In the genomic region with DNA sequence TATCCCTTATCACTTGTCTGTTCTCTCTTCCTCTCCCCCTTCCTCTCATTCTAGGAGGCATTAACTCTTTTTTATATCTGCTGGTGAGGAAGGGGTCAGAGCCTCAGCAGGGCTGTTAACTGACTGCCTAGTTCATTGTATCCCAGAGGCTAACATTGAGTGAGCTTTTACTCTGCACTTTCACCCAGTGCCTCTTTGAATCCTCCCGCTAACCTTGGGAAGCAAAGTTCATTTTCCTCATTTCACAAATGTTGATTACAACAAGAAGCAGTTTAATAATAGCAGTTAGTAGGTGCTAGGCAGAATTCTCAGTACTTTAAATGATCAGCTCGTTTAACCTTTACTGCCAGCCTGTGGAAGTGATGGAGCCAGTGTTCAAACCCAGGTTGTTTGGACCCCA, we compare ENCODE assay signal across 19 cellular contexts.
"Had no signal": no experiment of that assay in that cellular context is flagged by ENCODE, and none has a peak within 500 bp of the region (broad histone marks: within the 10 kb centered on the region; RNA-seq: fewer than 3 reads in every experiment).

No MANE protein-coding gene starts in this region.

- H3K9me3 Mint-ChIP-seq: mesothelial cell of epicardium, natural killer cell, neural progenitor cell, type B pancreatic cell had no signal

- H3K27me3 ChIP-seq: esophagus muscularis mucosa, gastroesophageal sphincter, neural progenitor cell, sigmoid colon, suprapubic skin, thyroid gland had no signal

- H3K27ac ChIP-seq: epithelial cell of prostate, esophagus muscularis mucosa, gastroesophageal sphincter, neural progenitor cell, parathyroid adenoma, prostate gland, sigmoid colon, skin epidermis, suprapubic skin, thyroid gland had no signal

- H3K36me3 ChIP-seq: neural progenitor cell, prostate gland, thyroid gland had no signal

- H3K27ac Mint-ChIP-seq: mesothelial cell of epicardium, natural killer cell, neural progenitor cell, type B pancreatic cell had no signal

- DNase-seq: effector memory CD4-positive, alpha-beta T cell; glutamatergic neuron; islet precursor cell; natural killer cell; occipital lobe; sigmoid colon; stimulated activated CD4-positive, alpha-beta T cell treated with anti-CD3 and anti-CD28 coated beads, Interleukin-12 subunit alpha, Interleukin-12 subunit beta, amount 100 ng/mL, for 4 hours; stimulated activated naive CD4-positive, alpha-beta T cell treated with Interleukin-2 at 50 U/mL for 16 hours; thyroid gland had no signal

- H3K4me1 Mint-ChIP-seq: natural killer cell had no signal

- H3K4me3 Mint-ChIP-seq: mesothelial cell of epicardium, natural killer cell, neural progenitor cell, type B pancreatic cell had no signal

- H3K4me1 ChIP-seq: neural progenitor cell, parathyroid adenoma, prostate gland, suprapubic skin had no signal

- ATAC-seq: gastroesophageal sphincter, natural killer cell had no signal

- H3K27me3 Mint-ChIP-seq: type B pancreatic cell had no signal

- H3K4me3 ChIP-seq: esophagus muscularis mucosa, gastroesophageal sphincter, neural progenitor cell, prostate gland, sigmoid colon, skin epidermis, suprapubic skin, thyroid gland had no signal

- H3K9me3 ChIP-seq: esophagus muscularis mucosa, gastroesophageal sphincter, prostate gland, sigmoid colon, suprapubic skin, thyroid gland had no signal
